ENCODE assay signal across 17 cellular contexts in genomic region chr6:33732819-33733218, GRCh38. TPM values are rescaled to one million over a fixed set of nuclear protein-coding genes. Genes with fewer than 3 reads are reported as not detected.
DNase-seq lines count a peak whose midpoint lies in the region; ATAC-seq and TF ChIP-seq lines count a peak whose summit lies in the region.
"Had no signal": no experiment of that assay in that cellular context is flagged by ENCODE, and none has a peak within 500 bp of the region (broad histone marks: within the 10 kb centered on the region; RNA-seq: fewer than 3 reads in every experiment).

No MANE protein-coding gene starts in this region.

- H2AK5ac ChIP-seq in trophoblast cell (ENCODE audit: low read length), result peak overlapping the region; percentile 23

- no peak overlapping the region for H3K4me2 ChIP-seq in trophoblast cell (ENCODE audit: low read length)
- H3K4me2 ChIP-seq: BLaER1 treated with 17β-estradiol and CSF1 and Interleukin-3, amounts not matched to agents 10 nM and 100 nM had no signal

- H3K27me3 ChIP-seq in BJ (ENCODE audit: control insufficient read depth, insufficient read depth, low read length) (peaks cover 6% of the 10 kb centered on the region), trophoblast cell (ENCODE audit: insufficient read depth, low read length) (no peaks in the 10 kb centered on the region)
- H3K27me3 ChIP-seq: BLaER1 treated with 17β-estradiol and CSF1 and Interleukin-3, amounts not matched to agents 10 nM and 100 nM; uterus had no signal

- no CpG with 5 or more reads among the region's 5 CpGs for WGBS in trophoblast cell (ENCODE audit: extremely low coverage, insufficient coverage, insufficient read length)

- peak overlapping the region; percentile 13 for H2BK120ac ChIP-seq in trophoblast cell (ENCODE audit: insufficient read depth, low read length, poor library complexity)

- H3K14ac ChIP-seq in trophoblast cell (ENCODE audit: low read length), result peak overlapping the region; percentile 12

- no peak for ATAC-seq in HG03095 (IDR thresholded peaks at IDR 0.05; ENCODE audit: unreplicated experiment)

- no peak overlapping the region for H3K4me3 ChIP-seq in BJ (ENCODE audit: low read depth, low read length)
- no peak overlapping the region for H3K4me3 ChIP-seq in trophoblast cell (ENCODE audit: low read depth, low read length)
- H3K4me3 ChIP-seq: BLaER1 treated with 17β-estradiol and CSF1 and Interleukin-3, amounts not matched to agents 10 nM and 100 nM; uterus had no signal

- peaks cover 4% of the 10 kb centered on the region for H3K9me3 ChIP-seq in trophoblast cell (ENCODE audit: insufficient read depth, low read depth, low read length)
- H3K9me3 ChIP-seq: BLaER1 treated with 17β-estradiol and CSF1 and Interleukin-3, amounts not matched to agents 10 nM and 100 nM; uterus had no signal

- H3K9ac ChIP-seq in trophoblast cell (ENCODE audit: low read length), result no peak overlapping the region
- H3K9ac ChIP-seq: parathyroid adenoma had no signal

- in situ Hi-C loops in ACHN (cut with HindIII; ENCODE audit: low pct_ligation_motif_present, low pct_unique_long_range_greater_than_20kb, low sequenced_read_pairs), result no loop called here

- peak overlapping the region; percentile 13 for H2BK5ac ChIP-seq in trophoblast cell (ENCODE audit: low read depth, low read length, poor library complexity)

- peaks cover 4% of the 10 kb centered on the region for H3K79me2 ChIP-seq in trophoblast cell (ENCODE audit: control insufficient read depth, insufficient read depth, low read length, poor library complexity)
- H3K79me2 ChIP-seq: parathyroid adenoma had no signal

- H3K18ac ChIP-seq in trophoblast cell (ENCODE audit: low read length), result no peak overlapping the region

- H3K36me3 ChIP-seq in BJ (ENCODE audit: control insufficient read depth, insufficient read depth, low read length) (no peaks in the 10 kb centered on the region), trophoblast cell (ENCODE audit: control insufficient read depth in 1 of 2, insufficient read depth in 2 of 2, low read length in 2 of 2) (no peaks in the 10 kb centered on the region)
- H3K36me3 ChIP-seq: BLaER1 treated with 17β-estradiol and CSF1 and Interleukin-3, amounts not matched to agents 10 nM and 100 nM; uterus had no signal

- TF ChIP-seq CTCF in BJ (IDR thresholded peaks at IDR 0.05; ENCODE audit: insufficient read depth, low read depth, low read length), result peak; percentile 15; the same call in 1 of the 2 replicates

- H4K91ac ChIP-seq in trophoblast cell (ENCODE audit: low read depth, low read length), result peak overlapping the region; percentile 29

- H3K27ac ChIP-seq in cingulate gyrus (ENCODE audit: low read depth, low read length) (peak overlapping the region; percentile 23), trophoblast cell (ENCODE audit: low read depth, low read length) (no peak overlapping the region)
- H3K27ac ChIP-seq: BLaER1 treated with 17β-estradiol and CSF1 and Interleukin-3, amounts not matched to agents 10 nM and 100 nM; parathyroid adenoma; uterus had no signal

- no peak overlapping the region for H2AFZ ChIP-seq in trophoblast cell (ENCODE audit: insufficient read depth, low read length, poor library complexity)
- H2AFZ ChIP-seq: parathyroid adenoma had no signal

- no peak overlapping the region for H4K8ac ChIP-seq in trophoblast cell (ENCODE audit: low read depth, low read length)

- peaks cover 22% of the 10 kb centered on the region for H3K79me1 ChIP-seq in trophoblast cell (ENCODE audit: low read length)

- no peak overlapping the region for H3K4ac ChIP-seq in trophoblast cell (ENCODE audit: low read depth, low read length)

- POLR2A ChIA-PET in BJ (lab: Charles Lee), result no interaction called here

- H3K23ac ChIP-seq in trophoblast cell (ENCODE audit: low read length), result no peak overlapping the region

- DNase-seq in BJ (ENCODE audit: low read depth), result no peak
- DNase-seq in HK-2 (ENCODE audit: unreplicated experiment), result peak; percentile 36
- DNase-seq in trophoblast cell, result no peak
- DNase-seq in T-helper 1 cell, result no peak
- DNase-seq in ACHN, result no peak
- DNase-seq: activated CD4-positive, alpha-beta T cell treated with anti-CD3 and anti-CD28 coated beads, Interleukin-2, amount 50 U/mL, for 48 hours; activated naive CD4-positive, alpha-beta T cell treated with Interleukin-2 at 50 U/mL for 16 hours; activated T-cell treated with anti-CD3 and anti-CD28 coated beads for 4 hours; DMS 273 treated with DMSO at 0.1 percent for 48 hours; NCI-H1694; NCI-H345; stimulated activated CD4-positive, alpha-beta T cell treated with anti-CD3 and anti-CD28 coated beads, Interleukin-2, amount 100 ng/mL, for 48 hours; uterus had no signal

- peak overlapping the region; percentile 85 for H2BK12ac ChIP-seq in trophoblast cell (ENCODE audit: low read length)

- no peak overlapping the region for H4K12ac ChIP-seq in trophoblast cell (ENCODE audit: low read depth, low read length)

- peaks cover 41 to 45% of the 10 kb centered on the region in 2 experiments for H3K4me1 ChIP-seq in trophoblast cell (ENCODE audit: control insufficient read depth in 1 of 2, insufficient read depth in 2 of 2, low read length in 2 of 2)
- H3K4me1 ChIP-seq: uterus had no signal

- CTCF ChIA-PET in BJ (lab: Yijun Ruan, JAX), result interaction anchor here (0.8 to 1.9 kb wide), 7 partner anchors 11 to 295 kb away, joined by 3 to 11 read pairs (median 3); partner anchors contain the start of gene UQCC2

RNA-seq across cellular contexts. Expression of gene IP6K3, which starts 13.9 kb away (rescaled TPM):
- 0.58 and 0.75 TPM in 2 replicates for polyA plus RNA-seq in BJ (2011; rRNA removed)
- 1.0 and 1.9 TPM in 2 replicates for polyA minus RNA-seq in BJ (2011; rRNA and poly(A)+ RNA removed)
- polyA plus RNA-seq in trophoblast cell (2013), result 1.4 and 1.5 TPM in 2 replicates

RNA-seq across cellular contexts. Expression of gene UQCC2, which starts 21.3 kb away (rescaled TPM):
- polyA plus RNA-seq in BJ (2011; rRNA removed), result 51.7 and 66.5 TPM in 2 replicates
- 7.2 and 11.8 TPM in 2 replicates for polyA minus RNA-seq in BJ (2011; rRNA and poly(A)+ RNA removed)
- 65.9 and 67.3 TPM in 2 replicates for polyA plus RNA-seq in trophoblast cell (2013)

RNA-seq across cellular contexts. Expression of gene LEMD2, which starts 56.1 kb away (rescaled TPM):
- polyA plus RNA-seq in BJ (2011; rRNA removed), result 59.8 and 62.2 TPM in 2 replicates
- polyA minus RNA-seq in BJ (2011; rRNA and poly(A)+ RNA removed), result 38.0 and 43.2 TPM in 2 replicates
- 28.0 TPM in 2 replicates for polyA plus RNA-seq in trophoblast cell (2013)
